8 cellular contexts compared by ENCODE assay signal in the genomic region with DNA sequence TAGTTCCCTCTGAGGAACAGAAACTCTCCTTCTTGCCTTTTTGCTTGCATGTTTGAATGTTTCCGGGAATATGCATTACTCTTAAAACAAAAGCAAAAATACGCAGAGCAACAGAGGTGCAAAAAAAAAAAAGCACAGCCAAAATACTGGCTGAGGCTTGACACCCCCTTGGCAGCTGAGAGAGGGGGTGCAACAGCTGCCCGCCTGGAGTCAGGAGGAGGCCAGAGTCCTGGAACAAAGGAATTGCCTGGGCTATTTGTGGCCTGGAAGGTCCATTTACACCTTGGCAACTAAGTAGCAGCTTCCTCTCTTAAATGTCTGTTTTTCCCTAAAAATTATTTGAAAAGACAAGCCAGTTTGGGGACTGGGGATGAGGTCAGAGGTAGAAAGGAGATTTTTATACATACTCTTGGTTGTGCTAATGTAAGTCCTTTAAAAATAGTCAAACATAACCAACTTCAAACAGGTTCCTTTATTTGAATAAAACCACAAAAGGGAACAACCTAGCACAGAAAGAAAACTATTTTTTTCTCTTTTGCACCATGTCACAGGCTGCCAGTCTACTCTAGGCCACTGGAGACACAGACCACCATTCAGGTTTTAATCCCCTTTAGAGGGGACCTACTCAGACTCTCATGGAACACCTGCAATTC. TPM values are rescaled to one million over a fixed set of nuclear protein-coding genes. Genes with fewer than 3 reads are reported as not detected.
DNase-seq lines count a peak whose midpoint lies in the region; ATAC-seq, FAIRE-seq and TF ChIP-seq lines count a peak whose summit lies in the region.

No MANE protein-coding gene starts in this region.

- H3K4me1 Mint-ChIP-seq in activated CD8-positive, alpha-beta T cell treated with anti-CD3 and anti-CD28 coated beads, Interleukin-2, amount 10 ng/mL, durations not matched to agents 7 days and 5 days (ENCODE audit: low read depth): peaks cover 74% of the 10 kb centered on the region

- CTCF ChIA-PET in activated CD8-positive, alpha-beta T cell treated with anti-CD3 and anti-CD28 coated beads, Interleukin-2, amount 10 ng/mL, durations not matched to agents 7 days and 5 days (lab: Charles Lee): no interaction called here

- no peaks in the 10 kb centered on the region for H3K27me3 Mint-ChIP-seq in activated CD8-positive, alpha-beta T cell treated with anti-CD3 and anti-CD28 coated beads, Interleukin-2, amount 10 ng/mL, durations not matched to agents 7 days and 5 days (ENCODE audit: low read depth)

- peaks cover 0 to 17% (median 8%) of the 10 kb centered on the region in 11 experiments; a peak in 11 of 22 replicates for H3K36me3 ChIP-seq in BLaER1 treated with 17β-estradiol and CSF1 and Interleukin-3, amounts not matched to agents 10 nM and 100 nM
- H3K36me3 ChIP-seq in kidney (ENCODE audit: control insufficient read depth in 1 of 2, insufficient read depth in 2 of 2, low read length in 2 of 2) (no peaks in the 10 kb centered on the region), aorta (ENCODE audit: control insufficient read depth in 1 of 2, insufficient read depth in 2 of 2, low read length in 1 of 2) (no peaks in the 10 kb centered on the region)

- no peaks in the 10 kb centered on the region for H3K27me3 ChIP-seq in BLaER1 treated with 17β-estradiol and CSF1 and Interleukin-3, amounts not matched to agents 10 nM and 100 nM
- H3K27me3 ChIP-seq in aorta (ENCODE audit: control insufficient read depth in 1 of 2, insufficient read depth in 2 of 2, low read length in 1 of 2): no peaks in the 10 kb centered on the region

- H3K4me3 ChIP-seq in BLaER1 treated with 17β-estradiol and CSF1 and Interleukin-3, amounts not matched to agents 10 nM and 100 nM: peak overlapping the region in 3 of 10 experiments; percentile 11 to 25 (median 25); a peak in 4 of 20 replicates
- H3K4me3 ChIP-seq in kidney (ENCODE audit: low read length in 2 of 2) (no peak overlapping the region), aorta (ENCODE audit: low read length in 2 of 2) (no peak overlapping the region)

- H3K27ac ChIP-seq in BLaER1 treated with 17β-estradiol and CSF1 and Interleukin-3, amounts not matched to agents 10 nM and 100 nM: peak overlapping the region in 4 of 11 experiments; percentile 20 to 45 (median 38); a peak in 8 of 22 replicates
- H3K27ac ChIP-seq in kidney (ENCODE audit: low read depth in 2 of 2, low read length in 2 of 2): no peak overlapping the region
- H3K27ac ChIP-seq in aorta (ENCODE audit: low read depth in 1 of 2, low read length in 2 of 2): no peak overlapping the region

- no peak for TF ChIP-seq CTCF in kidney (IDR thresholded peaks at IDR 0.05; ENCODE audit: borderline replicate concordance, extremely low read depth, insufficient read depth)

- peak overlapping the region in 4 of 11 experiments; percentile 9 to 41 (median 20); a peak in 6 of 22 replicates for H3K9ac ChIP-seq in BLaER1 treated with 17β-estradiol and CSF1 and Interleukin-3, amounts not matched to agents 10 nM and 100 nM
- H3K9ac ChIP-seq in kidney (ENCODE audit: low read length in 2 of 2): no peak overlapping the region

- peak overlapping the region; percentile 53 to 90 (median 82) for H3K4me2 ChIP-seq in BLaER1 treated with 17β-estradiol and CSF1 and Interleukin-3, amounts not matched to agents 10 nM and 100 nM

- peaks cover 19% of the 10 kb centered on the region for H3K36me3 Mint-ChIP-seq in activated CD8-positive, alpha-beta T cell treated with anti-CD3 and anti-CD28 coated beads, Interleukin-2, amount 10 ng/mL, durations not matched to agents 7 days and 5 days (ENCODE audit: low read depth)

- no peaks in the 10 kb centered on the region for H3K9me3 Mint-ChIP-seq in activated CD8-positive, alpha-beta T cell treated with anti-CD3 and anti-CD28 coated beads, Interleukin-2, amount 10 ng/mL, durations not matched to agents 7 days and 5 days (ENCODE audit: insufficient read depth)

- POLR2A ChIA-PET in activated CD8-positive, alpha-beta T cell treated with anti-CD3 and anti-CD28 coated beads, Interleukin-2, amount 10 ng/mL, durations not matched to agents 7 days and 5 days (lab: Charles Lee): no interaction called here

- peak overlapping the region; percentile 63 for H3K27ac Mint-ChIP-seq in activated CD8-positive, alpha-beta T cell treated with anti-CD3 and anti-CD28 coated beads, Interleukin-2, amount 10 ng/mL, durations not matched to agents 7 days and 5 days

- WGBS in aorta, 2 donors: 8 to 18% methylated on average over 3 of the region's 3 CpGs

- peak overlapping the region; percentile 49 for H3K4me3 Mint-ChIP-seq in activated CD8-positive, alpha-beta T cell treated with anti-CD3 and anti-CD28 coated beads, Interleukin-2, amount 10 ng/mL, durations not matched to agents 7 days and 5 days

- ATAC-seq in GM19035 (IDR thresholded peaks at IDR 0.05; ENCODE audit: unreplicated experiment): peak; percentile 78
- peak; percentile 67 for ATAC-seq in HG03108 (IDR thresholded peaks at IDR 0.05; ENCODE audit: unreplicated experiment)
- peak; percentile 57 for ATAC-seq in activated CD8-positive, alpha-beta T cell treated with anti-CD3 and anti-CD28 coated beads, Interleukin-2, amount 10 ng/mL, durations not matched to agents 7 days and 5 days
- ATAC-seq in aorta (ENCODE audit: low FRiP score): no peak

- peaks cover 75 to 93% (median 88%) of the 10 kb centered on the region in 10 experiments for H3K4me1 ChIP-seq in BLaER1 treated with 17β-estradiol and CSF1 and Interleukin-3, amounts not matched to agents 10 nM and 100 nM
- H3K4me1 ChIP-seq in kidney (ENCODE audit: control insufficient read depth in 1 of 2, insufficient read depth in 1 of 2, low read depth in 1 of 2, low read length in 2 of 2) (peaks cover 4 to 28% of the 10 kb centered on the region in 2 donors), aorta (ENCODE audit: control insufficient read depth in 1 of 2, insufficient read depth in 2 of 2, low read length in 2 of 2) (no peaks in the 10 kb centered on the region)

- no peak for DNase-seq in activated CD8-positive, alpha-beta T cell treated with anti-CD3 and anti-CD28 coated beads, Interleukin-2, amount 10 ng/mL, durations not matched to agents 7 days and 5 days
- DNase-seq in effector CD4-positive, alpha-beta T cell: no peak
- DNase-seq in kidney: no peak
- no peak for DNase-seq in NCI-H748 treated with DMSO at 0.1 percent for 48 hours (lab: John Stamatoyannopoulos, UW)
- no peak for DNase-seq in aorta

- no peaks in the 10 kb centered on the region for H3K9me3 ChIP-seq in BLaER1 treated with 17β-estradiol and CSF1 and Interleukin-3, amounts not matched to agents 10 nM and 100 nM (replicated peaks in 1 of 11)
- H3K9me3 ChIP-seq in kidney (ENCODE audit: control insufficient read depth in 1 of 2, low read length in 2 of 2) (no peaks in the 10 kb centered on the region), aorta (ENCODE audit: control insufficient read depth, low read length) (no peaks in the 10 kb centered on the region)

- intact Hi-C loops in kidney (cut with DNase I): no loop called here
- intact Hi-C loops in aorta (cut with DNase I): no loop called here

- H4K20me1 ChIP-seq in BLaER1 treated with 17β-estradiol and CSF1 and Interleukin-3, amounts not matched to agents 10 nM and 100 nM: peaks cover 100% of the 10 kb centered on the region in 11 experiments

- no peak for FAIRE-seq in kidney (lab: Jason Lieb, UNC)

RNA-seq across cellular contexts. Expression of gene USP7, which starts 19.5 kb away (rescaled TPM):
- 100 to 1,000 TPM; 134 to 144 TPM for total RNA-seq in activated CD8-positive, alpha-beta T cell treated with anti-CD3 and anti-CD28 coated beads, Interleukin-2, amount 10 ng/mL, durations not matched to agents 7 days and 5 days
- total RNA-seq in kidney (92.0 TPM), aorta (100 to 1,000 TPM in 1 of 2 donors, 10 to 100 TPM in 1; 93.2 to 110 TPM)
- polyA plus RNA-seq in kidney (ENCODE audit: insufficient read depth, low read depth, low replicate concordance) (26.7 TPM), aorta (10 to 100 TPM; 18.0 to 51.5 TPM)
